ENCODE assay signal across 25 cellular contexts in genomic region chr6:73604020-73604419, GRCh38. TPM values are rescaled to one million over a fixed set of nuclear protein-coding genes. Genes with fewer than 3 reads are reported as not detected.
A peak's percentile ranks its signal among the peaks of the same experiment; 100 is the strongest.
DNase-seq lines count a peak whose midpoint lies in the region; ATAC-seq, FAIRE-seq and TF ChIP-seq lines count a peak whose summit lies in the region.
"Had no signal": no experiment of that assay in that cellular context is flagged by ENCODE, and none has a peak within 500 bp of the region (broad histone marks: within the 10 kb centered on the region; RNA-seq: fewer than 3 reads in every experiment).

No MANE protein-coding gene starts in this region.

- no peak for TF ChIP-seq POLR2A in heart left ventricle (IDR thresholded peaks at IDR 0.05)

- H3K27ac Mint-ChIP-seq in activated T-cell treated with anti-CD3 and anti-CD28 coated beads, Interleukin-2, amount 50 U/mL, for 72 hours = peak overlapping the region; percentile 68
- peak overlapping the region; percentile 58 for H3K27ac Mint-ChIP-seq in stimulated activated effector memory CD8-positive, alpha-beta T cell treated with anti-CD3 and anti-CD28 coated beads, Interleukin-12 subunit alpha, Interleukin-12 subunit beta, amount 100 ng/mL, for 72 hours
- H3K27ac Mint-ChIP-seq: CD4-positive, alpha-beta memory T cell; HFFc6 had no signal

- no peak overlapping the region for H3K4me3 Mint-ChIP-seq in activated T-cell treated with anti-CD3 and anti-CD28 coated beads, Interleukin-2, amount 50 U/mL, for 72 hours
- H3K4me3 Mint-ChIP-seq in activated T-cell treated with anti-CD3 and anti-CD28 coated beads, Interleukin-2, amount 50 U/mL, for 4 hours = no peak overlapping the region
- H3K4me3 Mint-ChIP-seq in stimulated activated effector memory CD8-positive, alpha-beta T cell treated with anti-CD3 and anti-CD28 coated beads, Interleukin-12 subunit alpha, Interleukin-12 subunit beta, amount 100 ng/mL, for 72 hours = no peak overlapping the region
- H3K4me3 Mint-ChIP-seq: CD4-positive, alpha-beta memory T cell; H9; HFFc6 had no signal

- H3K4me1 Mint-ChIP-seq in activated T-cell treated with anti-CD3 and anti-CD28 coated beads, Interleukin-2, amount 50 U/mL, for 72 hours (ENCODE audit: low read depth) = no peaks in the 10 kb centered on the region
- no peaks in the 10 kb centered on the region for H3K4me1 Mint-ChIP-seq in activated T-cell treated with anti-CD3 and anti-CD28 coated beads, Interleukin-2, amount 50 U/mL, for 4 hours (ENCODE audit: low read depth)
- H3K4me1 Mint-ChIP-seq in stimulated activated effector memory CD8-positive, alpha-beta T cell treated with anti-CD3 and anti-CD28 coated beads, Interleukin-12 subunit alpha, Interleukin-12 subunit beta, amount 100 ng/mL, for 72 hours = no peaks in the 10 kb centered on the region
- H3K4me1 Mint-ChIP-seq: CD4-positive, alpha-beta memory T cell; H9 had no signal

- FAIRE-seq in small intestine (lab: Jason Lieb, UNC) = no peak

- intact Hi-C loops in heart left ventricle (cut with DNase I) = loop anchor here in 2 of 10 donors (1.0 kb wide), 1 partner anchor 33 kb away; no protein-coding TSS in a partner anchor
- intact Hi-C loops in cardiac septum (cut with DNase I) = no loop called here
- intact Hi-C loops in left ventricle myocardium superior (cut with micrococcal nuclease) = no loop called here

- no peaks in the 10 kb centered on the region for H3K27me3 Mint-ChIP-seq in activated T-cell treated with anti-CD3 and anti-CD28 coated beads, Interleukin-2, amount 50 U/mL, for 72 hours (ENCODE audit: low read depth)
- H3K27me3 Mint-ChIP-seq in activated T-cell treated with anti-CD3 and anti-CD28 coated beads, Interleukin-2, amount 50 U/mL, for 4 hours (ENCODE audit: low read depth) = no peaks in the 10 kb centered on the region
- H3K27me3 Mint-ChIP-seq: CD4-positive, alpha-beta memory T cell had no signal

- no peak for DNase-seq in activated T-cell treated with anti-CD3 and anti-CD28 coated beads, Interleukin-2, amount 50 U/mL, for 72 hours
- DNase-seq in activated T-cell treated with anti-CD3 and anti-CD28 coated beads, Interleukin-2, amount 50 U/mL, for 4 hours = no peak
- DNase-seq in heart left ventricle (no peak), cardiac septum (ENCODE audit: low spot score) (no peak), left ventricle myocardium superior (no peak), small intestine (no peak), NCI-H1105 (lab: John Stamatoyannopoulos, UW) (no peak)
- DNase-seq in stimulated activated effector memory CD8-positive, alpha-beta T cell treated with anti-CD3 and anti-CD28 coated beads, Interleukin-12 subunit alpha, Interleukin-12 subunit beta, amount 100 ng/mL, for 72 hours (ENCODE audit: low spot score in 2 of 2) = no peak
- DNase-seq: C1 segment of cervical spinal cord; CD4-positive, alpha-beta memory T cell; COR-L47; DMS53; GM23248; H9; HFFc6; KG1; MG63; NCI-H2029; NCI-H526; NCI-H82; NK-92 treated with Interleukin-12 subunit alpha and Interleukin-12 subunit beta, amount 100 ng/mL, for 24 hours; PC-9; RPMI8226; SHP77 treated with DMSO at 0.1 percent for 48 hours had no signal

- H3K4me3 ChIP-seq in heart left ventricle = no peak overlapping the region
- H3K4me3 ChIP-seq in small intestine (ENCODE audit: low read depth in 1 of 2, low read length in 2 of 2) = no peak overlapping the region
- H3K4me3 ChIP-seq: GM23248, MG63, PC-9, SK-N-MC had no signal

- H3K9me3 ChIP-seq in heart left ventricle = no peaks in the 10 kb centered on the region
- H3K9me3 ChIP-seq in small intestine (ENCODE audit: control insufficient read depth, low read depth) = no peaks in the 10 kb centered on the region
- H3K9me3 ChIP-seq: MG63 had no signal

- H3K36me3 ChIP-seq in heart left ventricle (peaks cover 0 to 78% (median 57%) of the 10 kb centered on the region in 9 donors), small intestine (ENCODE audit: control insufficient read depth in 2 of 2, insufficient read depth in 2 of 2, low read length in 2 of 2) (peaks cover 1 to 5% of the 10 kb centered on the region in 2 donors)
- H3K36me3 ChIP-seq: MG63 had no signal

- no peak for ATAC-seq in activated T-cell treated with anti-CD3 and anti-CD28 coated beads, Interleukin-2, amount 50 U/mL, for 72 hours (replicated peaks in 1 of 2)
- no peak for ATAC-seq in activated T-cell treated with anti-CD3 and anti-CD28 coated beads, Interleukin-2, amount 50 U/mL, for 4 hours
- ATAC-seq in heart left ventricle = peak; percentile 42 to 89 (median 58)
- peak; percentile 93 for ATAC-seq in left ventricle myocardium superior
- no peak for ATAC-seq in stimulated activated effector memory CD8-positive, alpha-beta T cell treated with anti-CD3 and anti-CD28 coated beads, Interleukin-12 subunit alpha, Interleukin-12 subunit beta, amount 100 ng/mL, for 72 hours

- H3K4me1 ChIP-seq in heart left ventricle (peaks cover 0 to 4% (median 0%) of the 10 kb centered on the region in 12 donors), small intestine (ENCODE audit: control insufficient read depth in 2 of 2, insufficient read depth in 1 of 2, low read depth in 1 of 2, low read length in 1 of 2) (no peaks in the 10 kb centered on the region)

- H3K9me3 Mint-ChIP-seq in activated T-cell treated with anti-CD3 and anti-CD28 coated beads, Interleukin-2, amount 50 U/mL, for 72 hours = no peaks in the 10 kb centered on the region
- H3K9me3 Mint-ChIP-seq in activated T-cell treated with anti-CD3 and anti-CD28 coated beads, Interleukin-2, amount 50 U/mL, for 4 hours = no peaks in the 10 kb centered on the region
- H3K9me3 Mint-ChIP-seq in stimulated activated effector memory CD8-positive, alpha-beta T cell treated with anti-CD3 and anti-CD28 coated beads, Interleukin-12 subunit alpha, Interleukin-12 subunit beta, amount 100 ng/mL, for 72 hours = no peaks in the 10 kb centered on the region
- H3K9me3 Mint-ChIP-seq: CD4-positive, alpha-beta memory T cell; HFFc6 had no signal

- no peaks in the 10 kb centered on the region for H3K27me3 ChIP-seq in heart left ventricle
- no peaks in the 10 kb centered on the region for H3K27me3 ChIP-seq in small intestine (ENCODE audit: control insufficient read depth in 2 of 2, insufficient read depth in 2 of 2, low read length in 2 of 2)
- H3K27me3 ChIP-seq: MG63 had no signal

- H3K36me3 Mint-ChIP-seq in activated T-cell treated with anti-CD3 and anti-CD28 coated beads, Interleukin-2, amount 50 U/mL, for 72 hours (ENCODE audit: insufficient read depth in 2 of 2) = peaks cover 0 to 4% of the 10 kb centered on the region in 2 donors
- peaks cover 22% of the 10 kb centered on the region for H3K36me3 Mint-ChIP-seq in activated T-cell treated with anti-CD3 and anti-CD28 coated beads, Interleukin-2, amount 50 U/mL, for 4 hours (ENCODE audit: insufficient read depth)
- peaks cover 63% of the 10 kb centered on the region for H3K36me3 Mint-ChIP-seq in stimulated activated effector memory CD8-positive, alpha-beta T cell treated with anti-CD3 and anti-CD28 coated beads, Interleukin-12 subunit alpha, Interleukin-12 subunit beta, amount 100 ng/mL, for 72 hours

- WGBS in heart left ventricle, 4 donors = 31 to 58% (median 54%) methylated on average over 1 of the region's 1 CpG
- WGBS in small intestine, 3 donors = 84 to 89% (median 86%) methylated on average over 1 of the region's 1 CpG

- TF ChIP-seq CTCF in heart left ventricle (IDR thresholded peaks at IDR 0.05) = no peak

- H3K27ac ChIP-seq in heart left ventricle (no peak overlapping the region), small intestine (ENCODE audit: low read depth in 1 of 2, low read length in 1 of 2) (no peak overlapping the region)
- H3K27ac ChIP-seq: GM23248, PC-9, SK-N-MC had no signal

RNA-seq across cellular contexts. Expression of gene SLC17A5, which starts 49.8 kb away (rescaled TPM):
- 1 to 10 TPM; 3.2 to 4.7 TPM for total RNA-seq in activated T-cell treated with anti-CD3 and anti-CD28 coated beads, Interleukin-2, amount 50 U/mL, for 72 hours
- 1 to 10 TPM; 2.8 to 3.5 (median 3.1) TPM for total RNA-seq in activated T-cell treated with anti-CD3 and anti-CD28 coated beads, Interleukin-2, amount 50 U/mL, for 4 hours
- total RNA-seq in heart left ventricle (10 to 100 TPM in 1 of 9 donors, 1 to 10 TPM in 8; 3.3 to 10.6 (median 7.5) TPM), cardiac septum (7.3 TPM), left ventricle myocardium superior (4.9 TPM)
- polyA plus RNA-seq in heart left ventricle (10 to 100 TPM in 1 of 2 donors, 1 to 10 TPM in 1; 2.1 to 10.6 TPM), small intestine (10 to 100 TPM in 1 of 3 donors, 1 to 10 TPM in 2; 4.9 to 17.5 (median 5.4) TPM)

Comparison
In these comparisons a context has a peak if more than half of its experiments do, and no peak if none do; other contexts are left out.
1. ATAC-seq: peak in heart left ventricle (4 of 4) and left ventricle myocardium superior (single experiment); none in activated T-cell treated with anti-CD3 and anti-CD28 coated beads, Interleukin-2, amount 50 U/mL, for 72 hours (0 of 2), activated T-cell treated with anti-CD3 and anti-CD28 coated beads, Interleukin-2, amount 50 U/mL, for 4 hours (0 of 2) and stimulated activated effector memory CD8-positive, alpha-beta T cell treated with anti-CD3 and anti-CD28 coated beads, Interleukin-12 subunit alpha, Interleukin-12 subunit beta, amount 100 ng/mL, for 72 hours (single experiment).